In genomic region chr18:63160172-63160995, GRCh38 we compare ENCODE assay signal across 13 cellular contexts.
DNase-seq lines count a peak whose midpoint lies in the region; ATAC-seq and TF ChIP-seq lines count a peak whose summit lies in the region.
"Had no signal": no experiment of that assay in that cellular context is flagged by ENCODE, and none has a peak within 500 bp of the region (broad histone marks: within the 10 kb centered on the region; RNA-seq: fewer than 3 reads in every experiment).

No MANE protein-coding gene starts in this region.

- ATAC-seq in GM19023 (IDR thresholded peaks at IDR 0.05; ENCODE audit: unreplicated experiment) (peak; percentile 12), mucosa of descending colon (no peak), sciatic nerve (no peak)

- intact Hi-C loops in activated T-helper 1 cell treated with anti-CD3 and anti-CD28 coated beads, Interleukin-12 subunit alpha, Interleukin-12 subunit beta, Interleukin-2, Interleukin-4 antibody, amounts not matched to agents 30 ng/mL and 10 ng/mL and 1 ng/mL, durations not matched to agents 14 hours and 24 hours and 36 hours (cut with micrococcal nuclease): loop anchor here (2.0 to 5.0 kb wide), 4 partner anchors 130 to 1233 kb away; partner anchors contain the start of genes PIGN and RELCH
- intact Hi-C loops in mucosa of descending colon (cut with DNase I, micrococcal nuclease): no loop called here
- intact Hi-C loops in sciatic nerve (cut with DNase I): no loop called here

- H3K27me3 Mint-ChIP-seq in activated T-helper 1 cell treated with anti-CD3 and anti-CD28 coated beads, Interleukin-12 subunit alpha, Interleukin-12 subunit beta, Interleukin-2, Interleukin-4 antibody, amounts not matched to agents 30 ng/mL and 10 ng/mL and 1 ng/mL, durations not matched to agents 14 hours and 24 hours and 36 hours (ENCODE audit: insufficient read depth): no peaks in the 10 kb centered on the region

- peaks cover 58 to 91% (median 76%) of the 10 kb centered on the region in 10 experiments for H3K4me1 ChIP-seq in BLaER1 treated with 17β-estradiol and CSF1 and Interleukin-3, amounts not matched to agents 10 nM and 100 nM
- H3K4me1 ChIP-seq in mucosa of descending colon (ENCODE audit: low read depth): peaks cover 35% of the 10 kb centered on the region
- H3K4me1 ChIP-seq: Caco-2 had no signal

- no peaks in the 10 kb centered on the region for H3K9me3 Mint-ChIP-seq in activated T-helper 1 cell treated with anti-CD3 and anti-CD28 coated beads, Interleukin-12 subunit alpha, Interleukin-12 subunit beta, Interleukin-2, Interleukin-4 antibody, amounts not matched to agents 30 ng/mL and 10 ng/mL and 1 ng/mL, durations not matched to agents 14 hours and 24 hours and 36 hours
- H3K9me3 Mint-ChIP-seq: HFFc6 had no signal

- H3K4me1 Mint-ChIP-seq in activated T-helper 1 cell treated with anti-CD3 and anti-CD28 coated beads, Interleukin-12 subunit alpha, Interleukin-12 subunit beta, Interleukin-2, Interleukin-4 antibody, amounts not matched to agents 30 ng/mL and 10 ng/mL and 1 ng/mL, durations not matched to agents 14 hours and 24 hours and 36 hours (ENCODE audit: low read depth): peaks cover 96% of the 10 kb centered on the region

- H3K36me3 ChIP-seq in BLaER1 treated with 17β-estradiol and CSF1 and Interleukin-3, amounts not matched to agents 10 nM and 100 nM: peaks cover 0 to 42% (median 13%) of the 10 kb centered on the region in 11 experiments; a peak in 13 of 22 replicates
- no peaks in the 10 kb centered on the region for H3K36me3 ChIP-seq in mucosa of descending colon (ENCODE audit: low read depth)
- H3K36me3 ChIP-seq: left lung, thyroid gland had no signal

- H3K9me3 ChIP-seq in BLaER1 treated with 17β-estradiol and CSF1 and Interleukin-3, amounts not matched to agents 10 nM and 100 nM (replicated peaks in 1 of 11): peaks cover 0 to 3% (median 0%) of the 10 kb centered on the region in 11 experiments; a peak in 3 of 22 replicates
- no peaks in the 10 kb centered on the region for H3K9me3 ChIP-seq in mucosa of descending colon
- H3K9me3 ChIP-seq: Caco-2, left lung, thyroid gland had no signal

- peaks cover 17% of the 10 kb centered on the region for H3K36me3 Mint-ChIP-seq in activated T-helper 1 cell treated with anti-CD3 and anti-CD28 coated beads, Interleukin-12 subunit alpha, Interleukin-12 subunit beta, Interleukin-2, Interleukin-4 antibody, amounts not matched to agents 30 ng/mL and 10 ng/mL and 1 ng/mL, durations not matched to agents 14 hours and 24 hours and 36 hours (ENCODE audit: low read depth)

- peak overlapping the region in 7 of 11 experiments; percentile 2 to 91 (median 78); a peak in 11 of 22 replicates for H3K27ac ChIP-seq in BLaER1 treated with 17β-estradiol and CSF1 and Interleukin-3, amounts not matched to agents 10 nM and 100 nM

- peaks cover 0 to 5% (median 0%) of the 10 kb centered on the region in 11 experiments; a peak in 2 of 22 replicates for H4K20me1 ChIP-seq in BLaER1 treated with 17β-estradiol and CSF1 and Interleukin-3, amounts not matched to agents 10 nM and 100 nM

- peak overlapping the region in 2 of 11 experiments; percentile 64 to 70; a peak in 3 of 22 replicates for H3K9ac ChIP-seq in BLaER1 treated with 17β-estradiol and CSF1 and Interleukin-3, amounts not matched to agents 10 nM and 100 nM

- peak overlapping the region; percentile 83 for H3K4me3 Mint-ChIP-seq in activated T-helper 1 cell treated with anti-CD3 and anti-CD28 coated beads, Interleukin-12 subunit alpha, Interleukin-12 subunit beta, Interleukin-2, Interleukin-4 antibody, amounts not matched to agents 30 ng/mL and 10 ng/mL and 1 ng/mL, durations not matched to agents 14 hours and 24 hours and 36 hours
- H3K4me3 Mint-ChIP-seq: HFFc6 had no signal

- no peak for TF ChIP-seq CTCF in mucosa of descending colon (IDR thresholded peaks at IDR 0.05)

- H3K4me3 ChIP-seq in BLaER1 treated with 17β-estradiol and CSF1 and Interleukin-3, amounts not matched to agents 10 nM and 100 nM: no peak overlapping the region
- H3K4me3 ChIP-seq in mucosa of descending colon: no peak overlapping the region
- H3K4me3 ChIP-seq: left lung, smooth muscle cell, thyroid gland had no signal

- H3K27ac Mint-ChIP-seq in activated T-helper 1 cell treated with anti-CD3 and anti-CD28 coated beads, Interleukin-12 subunit alpha, Interleukin-12 subunit beta, Interleukin-2, Interleukin-4 antibody, amounts not matched to agents 30 ng/mL and 10 ng/mL and 1 ng/mL, durations not matched to agents 14 hours and 24 hours and 36 hours: peak overlapping the region; percentile 99
- H3K27ac Mint-ChIP-seq: HFFc6 had no signal

- no peaks in the 10 kb centered on the region for H3K27me3 ChIP-seq in BLaER1 treated with 17β-estradiol and CSF1 and Interleukin-3, amounts not matched to agents 10 nM and 100 nM
- H3K27me3 ChIP-seq: left lung, thyroid gland had no signal

- no peak for DNase-seq in activated T-helper 1 cell treated with anti-CD3 and anti-CD28 coated beads, Interleukin-12 subunit alpha, Interleukin-12 subunit beta, Interleukin-2, Interleukin-4 antibody, amounts not matched to agents 30 ng/mL and 10 ng/mL and 1 ng/mL, durations not matched to agents 14 hours and 24 hours and 36 hours (ENCODE audit: low spot score)
- DNase-seq in mucosa of descending colon (peak in 2 of 3 donors; percentile 19 to 59), OCI-M1 (lab: John Stamatoyannopoulos, UW) (no peak), NCI-H748 treated with DMSO at 0.1 percent for 48 hours (lab: John Stamatoyannopoulos, UW) (no peak), NCI-H2171 treated with DMSO at 0.1 percent for 48 hours (lab: John Stamatoyannopoulos, UW) (no peak), sciatic nerve (ENCODE audit: low spot score) (no peak)
- DNase-seq: Caco-2, HFFc6, left lung, thyroid gland had no signal

- H3K4me2 ChIP-seq in BLaER1 treated with 17β-estradiol and CSF1 and Interleukin-3, amounts not matched to agents 10 nM and 100 nM: peak overlapping the region in 10 of 11 experiments; percentile 10 to 83 (median 70); a peak in 17 of 22 replicates

Comparison
In these comparisons a context has a peak if more than half of its experiments do, and no peak if none do; other contexts are left out.
1. DNase-seq: peak in mucosa of descending colon (2 of 3); none in activated T-helper 1 cell treated with anti-CD3 and anti-CD28 coated beads, Interleukin-12 subunit alpha, Interleukin-12 subunit beta, Interleukin-2, Interleukin-4 antibody, amounts not matched to agents 30 ng/mL and 10 ng/mL and 1 ng/mL, durations not matched to agents 14 hours and 24 hours and 36 hours (single experiment), OCI-M1 (single experiment), NCI-H748 treated with DMSO at 0.1 percent for 48 hours (single experiment), NCI-H2171 treated with DMSO at 0.1 percent for 48 hours (single experiment) and sciatic nerve (single experiment).